ENCODE assay signal across 29 cellular contexts in genomic region chr2:780581-780980, GRCh38.
DNase-seq lines count a peak whose midpoint lies in the region; ATAC-seq, FAIRE-seq and TF ChIP-seq lines count a peak whose summit lies in the region.
"Had no signal": no experiment of that assay in that cellular context is flagged by ENCODE, and none has a peak within 500 bp of the region (broad histone marks: within the 10 kb centered on the region; RNA-seq: fewer than 3 reads in every experiment).

No MANE protein-coding gene starts in this region.

- H3K27me3 ChIP-seq in HepG2 (ENCODE audit: control insufficient read depth in 1 of 2, insufficient read depth in 2 of 2, low read length in 2 of 2) (peaks cover 2 to 65% of the 10 kb centered on the region in 2 experiments; a peak in 4 of 5 replicates), right lobe of liver (no peaks in the 10 kb centered on the region), RWPE2 (ENCODE audit: insufficient read depth, poor library complexity, severe bottlenecking) (peaks cover 2% of the 10 kb centered on the region), H1 (replicated peaks in 1 of 4; ENCODE audit: control insufficient read depth in 3 of 4, extremely low read depth in 1 of 4, insufficient read depth in 3 of 4, low read length in 3 of 4) (no peaks in the 10 kb centered on the region), mesenchymal stem cell (ENCODE audit: control insufficient read depth in 1 of 2, insufficient read depth in 1 of 2, low read length in 2 of 2) (peaks cover 0 to 5% of the 10 kb centered on the region in 2 experiments)
- H3K27me3 ChIP-seq: BE2C, BLaER1 had no signal

- 0 out of 2 replicates have a peak overlapping the region, but pooled peaks have one; percentile 6 for H2BK5ac ChIP-seq in H1 (ENCODE audit: low read depth, low read length)
- H2BK5ac ChIP-seq in mesenchymal stem cell (ENCODE audit: low read depth, low read length, poor library complexity, severe bottlenecking): no peak overlapping the region

- H2AFZ ChIP-seq in HepG2 (ENCODE audit: low read length) (no peak overlapping the region), H1 (ENCODE audit: low read length) (no peak overlapping the region), mesenchymal stem cell (ENCODE audit: low read depth, low read length) (peak overlapping the region; percentile 39)

- H3K14ac ChIP-seq in H1 (ENCODE audit: insufficient read length): no peak overlapping the region
- no peak overlapping the region for H3K14ac ChIP-seq in mesenchymal stem cell (ENCODE audit: low read length in 2 of 2)

- H4K8ac ChIP-seq in H1 (ENCODE audit: extremely low read depth, insufficient read depth, low read length) (no peak overlapping the region), mesenchymal stem cell (ENCODE audit: low read length) (no peak overlapping the region)

- no peak for TF ChIP-seq POLR2A in HepG2 (IDR thresholded peaks at IDR 0.05; ENCODE audit: insufficient read depth in 1 of 2, low read depth in 2 of 2, low read length in 2 of 2)
- TF ChIP-seq POLR2A in right lobe of liver (IDR thresholded peaks at IDR 0.05): no peak
- no peak for TF ChIP-seq POLR2A in H1 (IDR thresholded peaks at IDR 0.05; ENCODE audit: control extremely low read depth in 1 of 2, low read depth in 2 of 2, low read length in 2 of 2)

- no TSS peak for BruUV-seq in HepG2 (replicated peaks; lab: Mats Ljungman, UMichigan)

- H3K36me3 Mint-ChIP-seq in chondrocyte (ENCODE audit: low read depth): peaks cover 2% of the 10 kb centered on the region
- H3K36me3 Mint-ChIP-seq: CD14-positive monocyte; CD4-positive, alpha-beta memory T cell; CD4-positive, CD25-positive, alpha-beta regulatory T cell; CD8-positive, alpha-beta memory T cell had no signal

- H3K23ac ChIP-seq in H1 (ENCODE audit: insufficient read length) (no peak overlapping the region), mesenchymal stem cell (ENCODE audit: low read length in 2 of 2) (no peak overlapping the region)

- intact Hi-C loops in HepG2 (cut with micrococcal nuclease; ENCODE audit: unreplicated experiment) (no loop called here), right lobe of liver (cut with DNase I) (no loop called here)

- no peak for TF ChIP-seq EP300 in HepG2 (IDR thresholded peaks at IDR 0.05; ENCODE audit: low read depth in 2 of 2, low read length in 2 of 2)
- TF ChIP-seq EP300 in HepG2 (CRISPR knock-in tag; IDR thresholded peaks at IDR 0.05; ENCODE audit: borderline replicate concordance): no peak
- TF ChIP-seq EP300 in H1 (IDR thresholded peaks at IDR 0.05; ENCODE audit: borderline replicate concordance in 1 of 2, low read depth in 2 of 2, low read length in 2 of 2): no peak

- ATAC-seq in HepG2 (no peak), right lobe of liver (no peak), RWPE2 (ENCODE audit: low read depth) (no peak)
- ATAC-seq: GM12878 had no signal

- FAIRE-seq in HepG2 (lab: Jason Lieb, UNC): no peak
- no peak for FAIRE-seq in H1 (lab: Jason Lieb, UNC)
- FAIRE-seq: A204.1, GM12878, GM12892, GM18507 had no signal

- no peak overlapping the region for H4K91ac ChIP-seq in H1 (replicated peaks; ENCODE audit: insufficient read length, low read length)
- H4K91ac ChIP-seq in mesenchymal stem cell (ENCODE audit: low read length): no peak overlapping the region

- peaks cover 9% of the 10 kb centered on the region for H3K27me3 Mint-ChIP-seq in chondrocyte (ENCODE audit: low read depth)

- WGBS in HepG2 (ENCODE audit: low lambda C conversion rate): 43% methylated on average over 8 of the region's 8 CpGs
- 64% methylated on average over 3 of the region's 8 CpGs for WGBS in right lobe of liver (ENCODE audit: insufficient coverage, low coverage, low lambda C conversion rate, missing lambda C conversion rate)
- WGBS in H1 (ENCODE audit: extremely low coverage in 1 of 2, insufficient coverage in 1 of 2, insufficient read length in 1 of 2, insufficient replicate concordance in 2 of 2, low coverage in 1 of 2, low lambda C conversion rate in 2 of 2, missing lambda C conversion rate in 1 of 2), 2 experiments: 87% methylated on average over 8 of the region's 8 CpGs; no CpG with 5 or more reads in 1 of the 2 experiments
- WGBS in mesenchymal stem cell: 90% methylated on average over 8 of the region's 8 CpGs

- no peak overlapping the region for H3K4me3 Mint-ChIP-seq in chondrocyte (ENCODE audit: unreplicated experiment)
- H3K4me3 Mint-ChIP-seq: CD14-positive monocyte; CD4-positive, alpha-beta memory T cell; CD8-positive, alpha-beta memory T cell had no signal

- H3K27ac ChIP-seq in HepG2 (ENCODE audit: extremely low read length, insufficient read depth, low read length) (no peak overlapping the region), right lobe of liver (no peak overlapping the region), RWPE2 (ENCODE audit: poor library complexity, severe bottlenecking) (no peak overlapping the region), H1 (ENCODE audit: low read depth, low read length) (no peak overlapping the region), mesenchymal stem cell (ENCODE audit: low read length, poor library complexity, severe bottlenecking) (no peak overlapping the region)
- H3K27ac ChIP-seq: BLaER1 had no signal

- H3K56ac ChIP-seq in H1 (replicated peaks; ENCODE audit: insufficient read length, low read depth, low read length): no peak overlapping the region

- H3K4ac ChIP-seq in H1 (replicated peaks; ENCODE audit: insufficient read length, low read depth, low read length): no peak overlapping the region
- no peak overlapping the region for H3K4ac ChIP-seq in mesenchymal stem cell (ENCODE audit: low read depth in 1 of 2, low read length in 2 of 2)

- CTCF ChIA-PET in HepG2 (lab: Yijun Ruan, JAX; ENCODE audit: low intra/inter-chr PET ratio, low total read pairs): no interaction called here
- CTCF ChIA-PET in H1 (lab: Charles Lee; ENCODE audit: partially characterized antibody): interaction anchor here (1.0 to 1.4 kb wide), 2 partner anchors 23 to 65 kb away, joined by 3 to 6 read pairs; no protein-coding TSS in a partner anchor

- H3K79me2 ChIP-seq in HepG2 (ENCODE audit: insufficient read depth, low read length) (no peaks in the 10 kb centered on the region), H1 (ENCODE audit: control insufficient read depth in 1 of 2, insufficient read depth in 2 of 2, low read length in 2 of 2) (no peaks in the 10 kb centered on the region)

- H2AK5ac ChIP-seq in H1 (ENCODE audit: low read depth, low read length) (no peak overlapping the region), mesenchymal stem cell (ENCODE audit: low read length, severe bottlenecking) (no peak overlapping the region)

- TF ChIP-seq RAD21 in HepG2 (CRISPR knock-in tag; IDR thresholded peaks at IDR 0.05) (no peak), H1 (IDR thresholded peaks at IDR 0.05 in 1 of 2, conservative IDR thresholded peaks at IDR 0.05 in 1 of 2; ENCODE audit: low read depth in 2 of 2, low read length in 2 of 2) (no peak)

- H2BK15ac ChIP-seq in H1 (ENCODE audit: low read length): no peak overlapping the region
- no peak overlapping the region for H2BK15ac ChIP-seq in mesenchymal stem cell (ENCODE audit: low read depth, poor library complexity, severe bottlenecking)

- H3K79me1 ChIP-seq in H1 (ENCODE audit: low read depth, low read length) (no peaks in the 10 kb centered on the region), mesenchymal stem cell (replicated peaks; ENCODE audit: low read length, poor library complexity, severe bottlenecking) (no peaks in the 10 kb centered on the region)

- no peaks in the 10 kb centered on the region for H3K9me3 Mint-ChIP-seq in chondrocyte (ENCODE audit: low read depth)
- H3K9me3 Mint-ChIP-seq: CD4-positive, alpha-beta memory T cell had no signal

- H3K9ac ChIP-seq in HepG2 (ENCODE audit: insufficient read depth, low read depth, low read length): no peak overlapping the region
- H3K9ac ChIP-seq in H1 (replicated peaks in 1 of 4; ENCODE audit: extremely low read depth in 1 of 4, low read depth in 3 of 4, low read length in 3 of 4): no peak overlapping the region
- H3K9ac ChIP-seq in mesenchymal stem cell (ENCODE audit: low read length): no peak overlapping the region
- H3K9ac ChIP-seq: BLaER1 had no signal

- POLR2A ChIA-PET in HepG2 (lab: Yijun Ruan, JAX) (no interaction called here), H1 (lab: Charles Lee; ENCODE audit: partially characterized antibody) (no interaction called here)

- H4K5ac ChIP-seq in H1 (ENCODE audit: insufficient read length, low read depth, low read length): no peak overlapping the region

- H2BK120ac ChIP-seq in H1 (replicated peaks; ENCODE audit: low read depth, low read length): no peak overlapping the region
- H2BK120ac ChIP-seq in mesenchymal stem cell (ENCODE audit: low read depth, low read length): no peak overlapping the region

- H3K4me1 ChIP-seq in HepG2 (ENCODE audit: insufficient read depth, low read length) (no peaks in the 10 kb centered on the region), right lobe of liver (no peaks in the 10 kb centered on the region), RWPE2 (ENCODE audit: insufficient read depth, poor library complexity, severe bottlenecking) (no peaks in the 10 kb centered on the region), H1 (replicated peaks in 1 of 4; ENCODE audit: control insufficient read depth in 3 of 4, insufficient read depth in 4 of 4, low read length in 3 of 4) (peaks cover 0 to 6% (median under 1%) of the 10 kb centered on the region in 4 experiments; a peak in 5 of 7 replicates), mesenchymal stem cell (ENCODE audit: control insufficient read depth, insufficient read depth, low read depth, low read length) (no peaks in the 10 kb centered on the region)
- H3K4me1 ChIP-seq: BE2C, BLaER1 had no signal

- peak overlapping the region; percentile 82 for H2BK20ac ChIP-seq in H1 (ENCODE audit: low read length)

- no peak overlapping the region for H3K4me3 ChIP-seq in HepG2 (replicated peaks in 1 of 3; ENCODE audit: insufficient read depth in 1 of 3, low read depth in 2 of 3, low read length in 3 of 3)
- no peak overlapping the region for H3K4me3 ChIP-seq in right lobe of liver
- no peak overlapping the region for H3K4me3 ChIP-seq in RWPE2 (ENCODE audit: severe bottlenecking)
- H3K4me3 ChIP-seq in H1 (ENCODE audit: extremely low read depth in 1 of 4, insufficient read depth in 2 of 4, low read depth in 3 of 4, low read length in 4 of 4): no peak overlapping the region
- no peak overlapping the region for H3K4me3 ChIP-seq in mesenchymal stem cell (ENCODE audit: insufficient read depth in 1 of 2, low read depth in 1 of 2, low read length in 2 of 2)
- H3K4me3 ChIP-seq: BLaER1, GM12878 had no signal

- peaks cover 13% of the 10 kb centered on the region for H3K4me1 Mint-ChIP-seq in chondrocyte (ENCODE audit: low read depth)
- H3K4me1 Mint-ChIP-seq: CD14-positive monocyte; CD4-positive, alpha-beta memory T cell; CD4-positive, CD25-positive, alpha-beta regulatory T cell; CD8-positive, alpha-beta memory T cell had no signal

- no peak overlapping the region for H3K18ac ChIP-seq in H1 (ENCODE audit: extremely low read depth, low read length)
- no peak overlapping the region for H3K18ac ChIP-seq in mesenchymal stem cell (ENCODE audit: low read depth in 1 of 2, low read length in 2 of 2)

- no peak overlapping the region for H3K4me2 ChIP-seq in HepG2 (ENCODE audit: low read depth, low read length)
- no peak overlapping the region for H3K4me2 ChIP-seq in H1 (ENCODE audit: insufficient read depth in 1 of 2, low read depth in 2 of 2, low read length in 2 of 2)
- no peak overlapping the region for H3K4me2 ChIP-seq in mesenchymal stem cell (ENCODE audit: low read length, poor library complexity, severe bottlenecking)
- H3K4me2 ChIP-seq: BLaER1 had no signal

- DNase-seq in HepG2 (ENCODE audit: low spot score) (no peak), right lobe of liver (no peak), RWPE2 (ENCODE audit: low spot score) (peak; percentile 18), H1 (ENCODE audit: low read depth in 1 of 2, low spot score in 2 of 2) (no peak), mesenchymal stem cell (no peak), NCI-H226 (no peak), chondrocyte (ENCODE audit: low spot score) (no peak), midbrain (lab: John Stamatoyannopoulos, UW) (no peak)
- DNase-seq: 8988T; ACHN; BE2C; C1 segment of cervical spinal cord; CD4-positive, alpha-beta memory T cell; CD4-positive, CD25-positive, alpha-beta regulatory T cell; CD8-positive, alpha-beta memory T cell; COR-L47; DMS 273 treated with DMSO at 0.1 percent for 48 hours; DMS153; DMS53; DMS79; DND-41; EL; GDM1 had no signal

- H3K9me3 ChIP-seq in HepG2 (ENCODE audit: low read length): no peaks in the 10 kb centered on the region
- no peaks in the 10 kb centered on the region for H3K9me3 ChIP-seq in right lobe of liver
- no peaks in the 10 kb centered on the region for H3K9me3 ChIP-seq in RWPE2 (ENCODE audit: severe bottlenecking)
- H3K9me3 ChIP-seq in H1 (ENCODE audit: insufficient read depth in 2 of 2, low read depth in 1 of 2, low read length in 1 of 2): no peaks in the 10 kb centered on the region; a peak in 1 of 4 replicates
- H3K9me3 ChIP-seq in mesenchymal stem cell (ENCODE audit: control insufficient read depth, low read length): no peaks in the 10 kb centered on the region
- H3K9me3 ChIP-seq: BE2C, BLaER1 had no signal

- no peak overlapping the region for H2BK12ac ChIP-seq in H1 (ENCODE audit: low read depth, low read length)
- H2BK12ac ChIP-seq in mesenchymal stem cell (ENCODE audit: low read length in 2 of 2): no peak overlapping the region

- no peaks in the 10 kb centered on the region for H3K23me2 ChIP-seq in H1 (ENCODE audit: low read depth, low read length)

- H4K20me1 ChIP-seq in HepG2 (ENCODE audit: insufficient read depth, low read length) (no peaks in the 10 kb centered on the region), H1 (replicated peaks in 1 of 2; ENCODE audit: control insufficient read depth in 1 of 2, insufficient read depth in 2 of 2, low read length in 2 of 2) (no peaks in the 10 kb centered on the region)
- H4K20me1 ChIP-seq: BLaER1 had no signal

- TF ChIP-seq CTCF in HepG2 (CRISPR knock-in tag; IDR thresholded peaks at IDR 0.05) (no peak), right lobe of liver (IDR thresholded peaks at IDR 0.05) (no peak), RWPE2 (IDR thresholded peaks at IDR 0.05; ENCODE audit: poor library complexity, severe bottlenecking) (no peak), H1 (IDR thresholded peaks at IDR 0.05; ENCODE audit: control extremely low read depth in 1 of 3, insufficient read depth in 1 of 3, low read depth in 1 of 3, low read length in 3 of 3) (no peak), chondrocyte (IDR thresholded peaks at IDR 0.05) (no peak)

- in situ Hi-C loops in HepG2 (cut with HindIII; ENCODE audit: extremely low pct_ligation_motif_present, low pct_unique_long_range_greater_than_20kb): no loop called here

- no peaks in the 10 kb centered on the region for H3K36me3 ChIP-seq in HepG2 (replicated peaks in 1 of 2; ENCODE audit: control insufficient read depth in 1 of 2, insufficient read depth in 2 of 2, low read length in 2 of 2)
- no peaks in the 10 kb centered on the region for H3K36me3 ChIP-seq in right lobe of liver
- H3K36me3 ChIP-seq in RWPE2 (ENCODE audit: low read depth): no peaks in the 10 kb centered on the region
- H3K36me3 ChIP-seq in H1 (ENCODE audit: control insufficient read depth in 2 of 4, insufficient read depth in 4 of 4, low read length in 3 of 4): no peaks in the 10 kb centered on the region
- H3K36me3 ChIP-seq in mesenchymal stem cell (ENCODE audit: control insufficient read depth in 1 of 2, insufficient read depth in 2 of 2, low read depth in 1 of 2, low read length in 2 of 2): no peaks in the 10 kb centered on the region
- H3K36me3 ChIP-seq: BE2C, BLaER1 had no signal

- no peak overlapping the region for H3K27ac Mint-ChIP-seq in chondrocyte (ENCODE audit: unreplicated experiment)
- H3K27ac Mint-ChIP-seq: CD14-positive monocyte; CD4-positive, alpha-beta memory T cell; CD4-positive, CD25-positive, alpha-beta regulatory T cell; CD8-positive, alpha-beta memory T cell had no signal
